In the genomic region with DNA sequence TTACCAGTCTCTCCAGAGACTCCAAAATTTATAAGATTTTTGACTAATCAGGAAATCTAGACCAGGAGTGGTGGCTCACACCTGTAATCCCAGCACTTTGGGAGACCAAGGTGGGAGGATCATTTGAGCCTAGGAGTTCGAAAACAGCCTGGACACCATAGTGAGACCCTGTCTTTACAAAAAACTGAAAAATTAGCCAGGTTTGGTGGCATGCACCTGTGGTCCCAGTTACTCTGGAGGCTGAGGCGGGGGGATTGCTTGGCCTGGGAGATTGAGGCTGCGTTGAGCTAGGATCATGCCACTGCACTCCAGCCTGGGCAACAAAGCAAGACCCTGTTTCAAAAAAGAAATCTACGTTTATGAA, we compare ENCODE assay signal across 10 cellular contexts. TPM values are rescaled to one million over a fixed set of nuclear protein-coding genes. Genes with fewer than 3 reads are reported as not detected.
DNase-seq lines count a peak whose midpoint lies in the region; ATAC-seq and TF ChIP-seq lines count a peak whose summit lies in the region.
"Had no signal": no experiment of that assay in that cellular context is flagged by ENCODE, and none has a peak within 500 bp of the region (broad histone marks: within the 10 kb centered on the region; RNA-seq: fewer than 3 reads in every experiment).

No MANE protein-coding gene starts in this region.

- peak; percentile 3; the same call in 1 of the 2 replicates for TF ChIP-seq CTCF in SK-N-SH (IDR thresholded peaks at IDR 0.05)
- TF ChIP-seq CTCF in Loucy (conservative IDR thresholded peaks at IDR 0.05; ENCODE audit: low read length) = peak; percentile 6; the same call in 1 of the 2 replicates
- peak in 17 of 56 donors; percentile 2 to 45 (median 20) for TF ChIP-seq CTCF in dorsolateral prefrontal cortex (IDR thresholded peaks at IDR 0.05 in 54 of 56, conservative IDR thresholded peaks at IDR 0.05 in 2 of 56; ENCODE audit: low read depth in 1 of 56, partially characterized antibody in 56 of 56)
- peak in 5 of 11 experiments; percentile 16 to 62 (median 53) for TF ChIP-seq CTCF in spleen (IDR thresholded peaks at IDR 0.05 in 8 of 11, conservative IDR thresholded peaks at IDR 0.05 in 3 of 11)

- WGBS in SK-N-SH (ENCODE audit: low lambda C conversion rate) = 69% methylated on average over 4 of the region's 4 CpGs
- WGBS in spleen, 5 donors = 86 to 97% (median 91%) methylated on average over 4 of the region's 4 CpGs

- H3K9me2 ChIP-seq in SK-N-SH (no peaks in the 10 kb centered on the region), Loucy (replicated peaks; ENCODE audit: low read depth, low read length) (no peaks in the 10 kb centered on the region)

- TF ChIP-seq POLR2A in spleen (IDR thresholded peaks at IDR 0.05) = no peak

- no peak overlapping the region for H3K27ac ChIP-seq in SK-N-SH (ENCODE audit: low read depth in 2 of 2, low read length in 1 of 2)
- H3K27ac ChIP-seq in dorsolateral prefrontal cortex = peak overlapping the region in 35 of 59 donors; percentile 2 to 78 (median 56)
- H3K27ac ChIP-seq in spleen = peak overlapping the region; percentile 27 to 76 (median 67)

- H4K20me1 ChIP-seq in SK-N-SH (ENCODE audit: insufficient read depth) (0 out of 2 replicates have a peak, but pooled peaks cover 4% of the 10 kb centered on the region), Loucy (ENCODE audit: insufficient read depth, low read length, poor library complexity, severe bottlenecking) (no peaks in the 10 kb centered on the region)

- H2AFZ ChIP-seq in SK-N-SH (ENCODE audit: low read depth) (no peak overlapping the region), Loucy (ENCODE audit: low read length) (no peak overlapping the region)

- intact Hi-C loops in dorsolateral prefrontal cortex (cut with DNase I) (loop anchor here in 1 of 2 donors (10.0 kb wide), 2 partner anchors 69 to 139 kb away; a partner anchor contains a TSS), spleen (cut with DNase I; ENCODE audit: low total_unique reads) (no loop called here)

- H3K9me3 ChIP-seq in SK-N-SH (no peaks in the 10 kb centered on the region), Loucy (ENCODE audit: insufficient read depth, low read depth, low read length) (no peaks in the 10 kb centered on the region), spleen (no peaks in the 10 kb centered on the region)
- H3K9me3 ChIP-seq: right atrium auricular region had no signal

- no peak for DNase-seq in SK-N-SH
- DNase-seq in dorsolateral prefrontal cortex = no peak
- DNase-seq in spleen = no peak
- DNase-seq in A172 (ENCODE audit: low spot score) = no peak
- DNase-seq in NCI-H2196 treated with DMSO at 0.1 percent for 48 hours (lab: John Stamatoyannopoulos, UW; ENCODE audit: unreplicated experiment) = no peak

- POLR2A ChIA-PET in SK-N-SH (lab: Yijun Ruan, JAX) = interaction anchor here (0.6 to 1.0 kb wide), 3 partner anchors 16 to 62 kb away, joined by 3 to 4 read pairs (median 3); no protein-coding TSS in a partner anchor

- H3K4me2 ChIP-seq in SK-N-SH = no peak overlapping the region
- no peak overlapping the region for H3K4me2 ChIP-seq in Loucy (ENCODE audit: low read depth, low read length, poor library complexity, severe bottlenecking)

- ATAC-seq in SK-N-SH treated with all-trans-retinoic acid at 6 μM for 48 hours = no peak; the same call in 2 of the 3 replicates
- ATAC-seq in GM18867 (IDR thresholded peaks at IDR 0.05; ENCODE audit: unreplicated experiment) = no peak

- H3K27me3 ChIP-seq in SK-N-SH (ENCODE audit: insufficient read depth) = no peaks in the 10 kb centered on the region
- no peaks in the 10 kb centered on the region for H3K27me3 ChIP-seq in Loucy (ENCODE audit: insufficient read depth, low read length, poor library complexity, severe bottlenecking)
- H3K27me3 ChIP-seq in dorsolateral prefrontal cortex = no peaks in the 10 kb centered on the region
- no peaks in the 10 kb centered on the region for H3K27me3 ChIP-seq in spleen (replicated peaks in 1 of 7)
- H3K27me3 ChIP-seq: right atrium auricular region had no signal

- TF ChIP-seq EP300 in SK-N-SH (IDR thresholded peaks at IDR 0.05; ENCODE audit: borderline replicate concordance in 1 of 2, low read depth in 1 of 2, low read length in 1 of 2) = no peak

- H3K36me3 ChIP-seq in SK-N-SH (replicated peaks in 1 of 2; ENCODE audit: control insufficient read depth in 1 of 2, insufficient read depth in 2 of 2, low read length in 1 of 2) (peaks cover 60 to 64% of the 10 kb centered on the region in 2 experiments), Loucy (ENCODE audit: insufficient read depth, low read length) (peaks cover 37% of the 10 kb centered on the region; the same call in 1 of the 2 replicates), spleen (peaks cover 0 to 87% (median 37%) of the 10 kb centered on the region in 6 donors)

- TF ChIP-seq RAD21 in SK-N-SH (IDR thresholded peaks at IDR 0.05; ENCODE audit: low read length) = no peak

- peaks cover 0 to 7% of the 10 kb centered on the region in 2 experiments; a peak in 2 of 4 replicates for H3K4me1 ChIP-seq in SK-N-SH (ENCODE audit: control insufficient read depth in 1 of 2, insufficient read depth in 2 of 2, low read depth in 1 of 2, low read length in 1 of 2)
- H3K4me1 ChIP-seq in Loucy (ENCODE audit: insufficient read depth, low read length, poor library complexity, severe bottlenecking) = peaks cover 26% of the 10 kb centered on the region
- peaks cover 10 to 92% (median 40%) of the 10 kb centered on the region in 6 donors for H3K4me1 ChIP-seq in spleen
- H3K4me1 ChIP-seq: right atrium auricular region had no signal

- H3F3A ChIP-seq in SK-N-SH (replicated peaks; ENCODE audit: insufficient read depth) (peaks cover 11% of the 10 kb centered on the region), Loucy (ENCODE audit: low read depth) (no peaks in the 10 kb centered on the region; the same call in 1 of the 2 replicates)

- peak overlapping the region in 1 of 2 experiments; percentile 10; a peak in 1 of 4 replicates for H3K4me3 ChIP-seq in SK-N-SH (ENCODE audit: low read depth in 2 of 2, low read length in 1 of 2)
- H3K4me3 ChIP-seq in Loucy (ENCODE audit: low read length, poor library complexity, severe bottlenecking) = no peak overlapping the region
- H3K4me3 ChIP-seq in dorsolateral prefrontal cortex = peak overlapping the region in 2 of 59 donors; percentile 4
- H3K4me3 ChIP-seq in spleen = no peak overlapping the region
- H3K4me3 ChIP-seq: right atrium auricular region had no signal

- H3K79me2 ChIP-seq in SK-N-SH (ENCODE audit: insufficient read depth) = no peaks in the 10 kb centered on the region
- no peaks in the 10 kb centered on the region for H3K79me2 ChIP-seq in Loucy (ENCODE audit: insufficient read depth, low read length)

- CTCF ChIA-PET in SK-N-SH (lab: Yijun Ruan, JAX) = interaction anchor here (0.7 to 6.7 kb wide), 41 partner anchors 9 to 232 kb away, joined by 3 to 99 read pairs (median 5); a partner anchor contains a TSS

- H3K9ac ChIP-seq in SK-N-SH = no peak overlapping the region
- no peak overlapping the region for H3K9ac ChIP-seq in Loucy (ENCODE audit: low read depth, low read length, poor library complexity, severe bottlenecking)

TF ChIP-seq in SK-N-SH, 30 proteins besides CTCF, POLR2A, EP300 and RAD21 (continues in another document):
- TF ChIP-seq, protein P1, sequence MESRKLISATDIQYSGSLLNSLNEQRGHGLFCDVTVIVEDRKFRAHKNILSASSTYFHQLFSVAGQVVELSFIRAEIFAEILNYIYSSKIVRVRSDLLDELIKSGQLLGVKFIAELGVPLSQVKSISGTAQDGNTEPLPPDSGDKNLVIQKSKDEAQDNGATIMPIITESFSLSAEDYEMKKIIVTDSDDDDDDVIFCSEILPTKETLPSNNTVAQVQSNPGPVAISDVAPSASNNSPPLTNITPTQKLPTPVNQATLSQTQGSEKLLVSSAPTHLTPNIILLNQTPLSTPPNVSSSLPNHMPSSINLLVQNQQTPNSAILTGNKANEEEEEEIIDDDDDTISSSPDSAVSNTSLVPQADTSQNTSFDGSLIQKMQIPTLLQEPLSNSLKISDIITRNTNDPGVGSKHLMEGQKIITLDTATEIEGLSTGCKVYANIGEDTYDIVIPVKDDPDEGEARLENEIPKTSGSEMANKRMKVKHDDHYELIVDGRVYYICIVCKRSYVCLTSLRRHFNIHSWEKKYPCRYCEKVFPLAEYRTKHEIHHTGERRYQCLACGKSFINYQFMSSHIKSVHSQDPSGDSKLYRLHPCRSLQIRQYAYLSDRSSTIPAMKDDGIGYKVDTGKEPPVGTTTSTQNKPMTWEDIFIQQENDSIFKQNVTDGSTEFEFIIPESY (IDR thresholded peaks at IDR 0.05; ENCODE audit: borderline replicate concordance, low read depth) = no peak
- no peak for TF ChIP-seq FOSL2 (IDR thresholded peaks at IDR 0.05; ENCODE audit: borderline replicate concordance, low read depth)

TF ChIP-seq in SK-N-SH treated with all-trans-retinoic acid at 6 μM for 48 hours, 23 proteins besides CTCF, POLR2A, EP300 and RAD21 (continues in another document):
- no peak for TF ChIP-seq OSR1 (CRISPR knock-in tag; IDR thresholded peaks at IDR 0.05)

RNA-seq across cellular contexts. Expression of a gene that starts 10.0 kb away (rescaled TPM):
- polyA plus RNA-seq in SK-N-SH (2012; rRNA removed) = 42.7 and 50.7 TPM in 2 replicates
- 29.9 and 42.8 TPM in 2 replicates for polyA plus RNA-seq in SK-N-SH (2012; cell fraction: cytosol; rRNA removed)
- polyA plus RNA-seq in SK-N-SH (2012; cell fraction: nucleus; rRNA removed) = 71.3 and 72.5 TPM in 2 replicates
- 10 to 100 TPM; 28.2 to 80.0 (median 45.7) TPM for total RNA-seq in dorsolateral prefrontal cortex
- 100 to 1,000 TPM in 2 of 7 donors, 10 to 100 TPM in 5; 42.3 to 107 (median 66.7) TPM for total RNA-seq in spleen
- polyA plus RNA-seq in spleen = 10 to 100 TPM in 1 of 3 donors, 1 to 10 TPM in 2; 5.4 to 17.0 (median 6.4) TPM
- total RNA-seq in A172 (2014; rRNA removed; shearing (Covaris generic)) = 93.9 and 129 TPM in 2 replicates

RNA-seq across cellular contexts. Expression of a gene that starts 14.4 kb away (rescaled TPM):
- polyA plus RNA-seq in SK-N-SH (2012; rRNA removed) (0.02 and 0.13 TPM in 2 replicates), spleen (under 1 TPM; 0.09 to 0.19 (median 0.15) TPM)
- 0.01 and 0.09 TPM in 2 replicates for polyA plus RNA-seq in SK-N-SH (2012; cell fraction: cytosol; rRNA removed)
- 0.04 and 0.09 TPM in 2 replicates for polyA plus RNA-seq in SK-N-SH (2012; cell fraction: nucleus; rRNA removed)
- total RNA-seq in dorsolateral prefrontal cortex (under 1 TPM in 2 of 120 experiments, not detected in 118; 0.29 to 0.30 TPM), spleen (1 to 10 TPM in 4 of 7 donors, under 1 TPM in 3; 0.28 to 3.1 (median 1.3) TPM)
- total RNA-seq in A172 (2014; rRNA removed; shearing (Covaris generic)) = not detected in 2 replicates
- total RNA-seq: activated T-cell treated with anti-CD3 and anti-CD28 coated beads, Interleukin-2, amount 50 U/mL, for 4 hours; right atrium auricular region had no signal

Comparison
In these comparisons a context has a peak if more than half of its experiments do, and no peak if none do; other contexts are left out.
1. H3K27ac ChIP-seq: peak in dorsolateral prefrontal cortex (35 of 59) and spleen (8 of 8); none in SK-N-SH (0 of 2).